ENCODE assay signal across 14 cellular contexts in the genomic region with DNA sequence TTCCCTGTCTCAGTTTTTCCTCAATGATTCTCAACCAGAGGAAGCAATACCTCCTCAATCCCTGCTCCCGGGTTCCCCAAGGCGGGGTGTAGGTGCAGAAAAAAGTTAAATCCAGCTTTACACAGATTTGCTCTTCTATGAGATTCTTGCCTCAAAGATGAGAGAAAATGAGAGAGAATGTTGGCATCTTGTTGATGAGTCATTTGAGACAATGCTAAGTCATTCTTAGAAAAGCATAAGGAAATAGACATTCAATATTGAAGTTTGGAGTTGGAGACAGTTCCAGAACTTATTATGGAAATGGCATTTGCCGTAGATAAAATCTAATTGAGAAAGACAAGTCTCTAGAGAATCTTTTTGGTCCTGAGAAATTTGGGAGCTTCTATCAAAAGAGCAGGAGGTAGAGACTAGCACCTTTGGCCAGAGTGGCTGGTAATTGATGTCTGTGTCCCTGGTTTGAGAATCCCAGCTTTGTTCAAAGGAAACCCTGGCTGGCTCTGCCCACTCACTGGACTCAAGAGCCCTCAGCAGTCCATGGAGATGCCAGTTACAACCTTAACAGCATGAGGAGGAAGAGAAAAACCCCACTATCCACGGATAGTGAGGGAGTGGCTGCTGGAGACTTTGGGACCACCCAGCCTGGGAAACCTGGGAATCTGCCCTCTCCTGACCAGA.
DNase-seq lines count a peak whose midpoint lies in the region; ATAC-seq, FAIRE-seq and TF ChIP-seq lines count a peak whose summit lies in the region.
"Had no signal": no experiment of that assay in that cellular context is flagged by ENCODE, and none has a peak within 500 bp of the region (broad histone marks: within the 10 kb centered on the region; RNA-seq: fewer than 3 reads in every experiment).

No MANE protein-coding gene starts in this region.

- H3K36me3 ChIP-seq in ACC112 (ENCODE audit: insufficient read depth, low read length): no peaks in the 10 kb centered on the region; the same call in 1 of the 2 replicates
- no peaks in the 10 kb centered on the region for H3K36me3 ChIP-seq in HUES48 (ENCODE audit: control insufficient read depth, insufficient read depth, low read length)
- H3K36me3 ChIP-seq in K562 (ENCODE audit: control insufficient read depth, insufficient read depth, low read length): no peaks in the 10 kb centered on the region
- H3K36me3 ChIP-seq in CD8-positive, alpha-beta memory T cell (ENCODE audit: insufficient read depth, low read length): no peaks in the 10 kb centered on the region
- H3K36me3 ChIP-seq: BE2C, lower lobe of right lung had no signal

- H3K79me2 ChIP-seq in ACC112 (ENCODE audit: control insufficient read depth, insufficient read depth, low read length, unreplicated experiment) (no peaks in the 10 kb centered on the region), K562 (ENCODE audit: control insufficient read depth, insufficient read depth, low read length) (no peaks in the 10 kb centered on the region)

- H3K27me3 ChIP-seq in ACC112 (ENCODE audit: insufficient read depth, low read length): no peaks in the 10 kb centered on the region
- H3K27me3 ChIP-seq in HUES48 (ENCODE audit: control insufficient read depth, insufficient read depth, low read length): no peaks in the 10 kb centered on the region
- H3K27me3 ChIP-seq in K562 (ENCODE audit: control insufficient read depth in 2 of 2, insufficient read depth in 2 of 2, low read length in 2 of 2): no peaks in the 10 kb centered on the region
- no peaks in the 10 kb centered on the region for H3K27me3 ChIP-seq in CD8-positive, alpha-beta memory T cell (ENCODE audit: insufficient read depth, low read length, poor library complexity, severe bottlenecking)
- H3K27me3 ChIP-seq: BE2C had no signal

- H3K27ac ChIP-seq in ACC112 (ENCODE audit: low read depth, low read length): peak overlapping the region; percentile 99
- H3K27ac ChIP-seq in HUES48 (ENCODE audit: low read depth, low read length): peak overlapping the region; percentile 54
- no peak overlapping the region for H3K27ac ChIP-seq in K562 (ENCODE audit: extremely low read depth, low read depth, low read length)
- H3K27ac ChIP-seq in CD8-positive, alpha-beta memory T cell (ENCODE audit: low read depth, low read length): no peak overlapping the region
- H3K27ac ChIP-seq: lower lobe of right lung had no signal

- POLR2A ChIA-PET in K562 (lab: Yijun Ruan, JAX): no interaction called here
- POLR2A ChIA-PET in CD8-positive, alpha-beta memory T cell (lab: Charles Lee): no interaction called here

- H3K4me3 Mint-ChIP-seq in CD8-positive, alpha-beta memory T cell: no peak overlapping the region
- H3K4me3 Mint-ChIP-seq: central memory CD8-positive, alpha-beta T cell had no signal

- no peak for ATAC-seq in K562
- ATAC-seq: lower lobe of right lung had no signal

- H3K4me2 ChIP-seq in K562 (ENCODE audit: insufficient read depth, low read length): no peak overlapping the region

- no peak for TF ChIP-seq CTCF in K562 (IDR thresholded peaks at IDR 0.05 in 2 of 3, conservative IDR thresholded peaks at IDR 0.05 in 1 of 3; ENCODE audit: insufficient read depth in 2 of 3, low read depth in 1 of 3, low read length in 3 of 3)

- H3K36me3 Mint-ChIP-seq in CD8-positive, alpha-beta memory T cell: no peaks in the 10 kb centered on the region

- BruUV-seq in K562 (replicated peaks; lab: Mats Ljungman, UMichigan): no TSS peak

- no peaks in the 10 kb centered on the region for H3K4me1 Mint-ChIP-seq in CD8-positive, alpha-beta memory T cell
- H3K4me1 Mint-ChIP-seq: central memory CD8-positive, alpha-beta T cell had no signal

- peak overlapping the region; percentile 47 for H2AFZ ChIP-seq in ACC112 (ENCODE audit: low read length, unreplicated experiment)
- no peak overlapping the region for H2AFZ ChIP-seq in K562 (ENCODE audit: low read depth, low read length)

- TF ChIP-seq POLR2A in K562 (conservative IDR thresholded peaks at IDR 0.05): no peak

- no peak for TF ChIP-seq RAD21 in K562 (CRISPR knock-in tag; conservative IDR thresholded peaks at IDR 0.05 in 1 of 2, IDR thresholded peaks at IDR 0.05 in 1 of 2)

- 4% methylated on average over 4 of the region's 4 CpGs for WGBS in K562 (ENCODE audit: insufficient coverage, low coverage, missing lambda C conversion rate)

- H3K9ac ChIP-seq in HUES48 (ENCODE audit: low read depth, low read length) (peak overlapping the region; percentile 45; the same call in 1 of the 2 replicates), K562 (ENCODE audit: insufficient read depth in 1 of 2, low read depth in 2 of 2, low read length in 2 of 2) (no peak overlapping the region)

- H3K4me1 ChIP-seq in ACC112 (ENCODE audit: control insufficient read depth, insufficient read depth, low read length, unreplicated experiment) (peaks cover 46% of the 10 kb centered on the region), HUES48 (ENCODE audit: control insufficient read depth, insufficient read depth, low read length) (peaks cover 23% of the 10 kb centered on the region), K562 (replicated peaks in 1 of 2; ENCODE audit: control insufficient read depth in 2 of 2, insufficient read depth in 2 of 2, low read length in 2 of 2) (no peaks in the 10 kb centered on the region)
- H3K4me1 ChIP-seq in CD8-positive, alpha-beta memory T cell (ENCODE audit: insufficient read depth, low read length): no peaks in the 10 kb centered on the region
- H3K4me1 ChIP-seq: BE2C, lower lobe of right lung had no signal

- H3K4me3 ChIP-seq in ACC112 (ENCODE audit: low read depth, low read length) (peak overlapping the region; percentile 9; the same call in 1 of the 2 replicates), HUES48 (ENCODE audit: low read depth, low read length) (no peak overlapping the region), K562 (no peak overlapping the region)
- no peak overlapping the region for H3K4me3 ChIP-seq in CD8-positive, alpha-beta memory T cell (ENCODE audit: low read length)
- H3K4me3 ChIP-seq: lower lobe of right lung had no signal

- no peak for FAIRE-seq in K562 (lab: Jason Lieb, UNC)

- H3K9me1 ChIP-seq in K562 (ENCODE audit: control insufficient read depth, insufficient read depth, low read length): no peaks in the 10 kb centered on the region

- intact Hi-C loops in K562 (cut with micrococcal nuclease): no loop called here

- DNase-seq in K562 (ENCODE audit: extremely low read depth in 1 of 4, low spot score in 3 of 4) (no peak), kidney tubule cell (ENCODE audit: low spot score) (peak; percentile 74), NCI-H446 treated with DMSO at 0.1 percent for 48 hours (lab: John Stamatoyannopoulos, UW) (no peak), NCI-H1417 treated with DMSO at 0.1 percent for 48 hours (lab: John Stamatoyannopoulos, UW) (no peak), NCI-H1436 (lab: John Stamatoyannopoulos, UW) (no peak)
- DNase-seq in CD8-positive, alpha-beta memory T cell: no peak
- DNase-seq: activated CD4-positive, alpha-beta T cell treated with anti-CD3 and anti-CD28 coated beads for 48 hours; activated effector memory CD4-positive, alpha-beta T cell treated with Interleukin-2 at 50 U/mL for 16 hours; BE2C; lower lobe of right lung had no signal

- peaks cover 12 to 22% of the 10 kb centered on the region in 2 donors for H3K27me3 Mint-ChIP-seq in CD8-positive, alpha-beta memory T cell

- no peak for TF ChIP-seq EP300 in K562 (IDR thresholded peaks at IDR 0.05; ENCODE audit: low read length)

- in situ Hi-C loops in K562 (cut with MboI): no loop called here

- CTCF ChIA-PET in K562 (lab: Yijun Ruan, JAX; ENCODE audit: low intra/inter-chr PET ratio): no interaction called here
- CTCF ChIA-PET in CD8-positive, alpha-beta memory T cell (lab: Charles Lee): no interaction called here

- H3K9me3 Mint-ChIP-seq in CD8-positive, alpha-beta memory T cell: no peaks in the 10 kb centered on the region
- H3K9me3 Mint-ChIP-seq: central memory CD8-positive, alpha-beta T cell had no signal

- H3K9me3 ChIP-seq in HUES48 (ENCODE audit: control insufficient read depth, insufficient read depth, low read length) (no peaks in the 10 kb centered on the region), K562 (replicated peaks; ENCODE audit: control insufficient read depth, insufficient read depth, low read depth, low read length) (no peaks in the 10 kb centered on the region)
- H3K9me3 ChIP-seq in CD8-positive, alpha-beta memory T cell (ENCODE audit: low read length): no peaks in the 10 kb centered on the region
- H3K9me3 ChIP-seq: BE2C, lower lobe of right lung had no signal

- no peak overlapping the region for H3K27ac Mint-ChIP-seq in CD8-positive, alpha-beta memory T cell
- H3K27ac Mint-ChIP-seq: progenitor cell of endocrine pancreas had no signal

- H4K20me1 ChIP-seq in K562 (replicated peaks; ENCODE audit: control insufficient read depth, insufficient read depth, low read length): no peaks in the 10 kb centered on the region

TF ChIP-seq in K562, 482 proteins besides CTCF, POLR2A, EP300 and RAD21:
- no peak for TF ChIP-seq ZNF324 (CRISPR knock-in tag; IDR thresholded peaks at IDR 0.05)
- TF ChIP-seq MAFG (tag; conservative IDR thresholded peaks at IDR 0.05): 0 out of 2 replicates have a peak, but pooled peaks have one; percentile 28
- TF ChIP-seq SMARCC2 (IDR thresholded peaks at IDR 0.05; ENCODE audit: low read depth): no peak
- TF ChIP-seq ZNF551 (CRISPR knock-in tag; IDR thresholded peaks at IDR 0.05): no peak
- TF ChIP-seq, protein P1, sequence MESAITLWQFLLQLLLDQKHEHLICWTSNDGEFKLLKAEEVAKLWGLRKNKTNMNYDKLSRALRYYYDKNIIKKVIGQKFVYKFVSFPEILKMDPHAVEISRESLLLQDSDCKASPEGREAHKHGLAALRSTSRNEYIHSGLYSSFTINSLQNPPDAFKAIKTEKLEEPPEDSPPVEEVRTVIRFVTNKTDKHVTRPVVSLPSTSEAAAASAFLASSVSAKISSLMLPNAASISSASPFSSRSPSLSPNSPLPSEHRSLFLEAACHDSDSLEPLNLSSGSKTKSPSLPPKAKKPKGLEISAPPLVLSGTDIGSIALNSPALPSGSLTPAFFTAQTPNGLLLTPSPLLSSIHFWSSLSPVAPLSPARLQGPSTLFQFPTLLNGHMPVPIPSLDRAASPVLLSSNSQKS (CRISPR knock-in tag; IDR thresholded peaks at IDR 0.05): no peak
- TF ChIP-seq BDP1 (IDR thresholded peaks at IDR 0.05; ENCODE audit: insufficient read depth, insufficient read length): no peak
- TF ChIP-seq, protein P2, sequence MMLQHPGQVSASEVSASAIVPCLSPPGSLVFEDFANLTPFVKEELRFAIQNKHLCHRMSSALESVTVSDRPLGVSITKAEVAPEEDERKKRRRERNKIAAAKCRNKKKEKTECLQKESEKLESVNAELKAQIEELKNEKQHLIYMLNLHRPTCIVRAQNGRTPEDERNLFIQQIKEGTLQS (IDR thresholded peaks at IDR 0.05): peak; percentile 34; the same call in 1 of the 2 replicates
- TF ChIP-seq, protein P2 (CRISPR knock-in tag; conservative IDR thresholded peaks at IDR 0.05): no peak
- TF ChIP-seq NFE2 (IDR thresholded peaks at IDR 0.05; ENCODE audit: low read depth): peak; percentile 29; the same call in 1 of the 2 replicates
TF ChIP-seq in K562: peak in this region for 3.

Comparison
In these comparisons a context has a peak if more than half of its experiments do, and no peak if none do; other contexts are left out.
1. H3K27ac ChIP-seq: peak in ACC112 (single experiment) and HUES48 (single experiment); none in K562 (single experiment) and CD8-positive, alpha-beta memory T cell (single experiment).